Comparison of ENCODE assay signal across 17 cellular contexts in the genomic region with DNA sequence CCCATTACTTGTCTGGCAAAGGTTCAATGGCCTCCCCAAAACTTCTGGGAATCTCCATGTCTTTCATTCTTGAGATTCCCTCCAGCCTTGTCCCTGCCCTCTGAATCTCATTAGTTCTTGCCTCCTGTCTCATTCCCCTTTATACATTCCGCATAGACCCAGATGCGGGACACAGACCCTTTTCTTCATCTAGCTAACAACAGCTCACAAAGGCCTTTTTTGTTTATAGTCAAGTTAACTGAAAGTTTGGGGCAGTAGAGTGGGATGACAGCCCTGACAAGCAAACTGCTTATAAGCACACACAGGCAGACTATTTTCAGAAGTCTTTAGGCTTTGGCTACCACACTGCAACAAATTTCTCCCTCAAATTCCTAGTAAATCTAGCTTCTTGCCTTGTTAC.
"Had no signal": no experiment of that assay in that cellular context is flagged by ENCODE, and none has a peak within 500 bp of the region (broad histone marks: within the 10 kb centered on the region; RNA-seq: fewer than 3 reads in every experiment).

No MANE protein-coding gene starts in this region.

- H3K4me1 ChIP-seq: breast epithelium, gastrocnemius medialis, prostate gland, tibial artery, vagina had no signal

- H3K27me3 Mint-ChIP-seq: activated naive CD8-positive, alpha-beta T cell treated with anti-CD3 and anti-CD28 coated beads for 36 hours; naive thymus-derived CD4-positive, alpha-beta T cell; stimulated activated naive CD8-positive, alpha-beta T cell treated with anti-CD3 and anti-CD28 coated beads, Interleukin-15, Interleukin-2, amounts not matched to agents 100 ng/mL and 50 ng/mL, for 24 hours had no signal

- H3K4me3 ChIP-seq: breast epithelium, gastrocnemius medialis, hepatocyte, prostate gland, tibial artery, vagina had no signal

- H3K4me1 Mint-ChIP-seq: activated naive CD8-positive, alpha-beta T cell treated with anti-CD3 and anti-CD28 coated beads for 36 hours; naive thymus-derived CD4-positive, alpha-beta T cell had no signal

- H3K27ac Mint-ChIP-seq: activated naive CD8-positive, alpha-beta T cell treated with anti-CD3 and anti-CD28 coated beads for 36 hours; stimulated activated naive CD8-positive, alpha-beta T cell treated with anti-CD3 and anti-CD28 coated beads, Interleukin-15, Interleukin-2, amounts not matched to agents 100 ng/mL and 50 ng/mL, for 24 hours; T-helper 2 cell treated with Interferon-gamma antibody and Interleukin-4, amounts not matched to agents 5 μg/mL and 100 μg/mL, for 36 hours had no signal

- H3K27me3 ChIP-seq: breast epithelium, gastrocnemius medialis, hepatocyte, tibial artery, vagina had no signal

- H3K36me3 ChIP-seq: breast epithelium, gastrocnemius medialis, prostate gland, tibial artery, vagina had no signal

- H3K9me3 ChIP-seq: breast epithelium, gastrocnemius medialis, prostate gland, vagina had no signal

- H3K9me3 Mint-ChIP-seq: activated naive CD8-positive, alpha-beta T cell treated with anti-CD3 and anti-CD28 coated beads for 36 hours; stimulated activated naive CD8-positive, alpha-beta T cell treated with anti-CD3 and anti-CD28 coated beads, Interleukin-15, Interleukin-2, amounts not matched to agents 100 ng/mL and 50 ng/mL, for 24 hours; T-helper 2 cell treated with Interferon-gamma antibody and Interleukin-4, amounts not matched to agents 5 μg/mL and 100 μg/mL, for 36 hours had no signal

- DNase-seq: activated CD4-positive, alpha-beta T cell treated with anti-CD3 and anti-CD28 coated beads, Interleukin-2, amount 50 U/mL, for 48 hours; activated CD4-positive, CD25-positive, alpha-beta regulatory T cell treated with anti-CD3 and anti-CD28 coated beads, Interleukin-2, amount 50 U/mL, for 72 hours; activated gamma-delta T cell; activated naive CD8-positive, alpha-beta T cell treated with anti-CD3 and anti-CD28 coated beads for 36 hours; activated T-cell treated with anti-CD3 and anti-CD28 coated beads, Interleukin-2, amount 50 U/mL, for 48 hours; effector CD4-positive, alpha-beta T cell; gastrocnemius medialis; naive thymus-derived CD4-positive, alpha-beta T cell; stimulated activated CD4-positive, alpha-beta T cell treated with anti-CD3 and anti-CD28 coated beads, Interleukin-4, amount 100 ng/mL, for 24 hours; SW 1271; tibial artery had no signal

- H3K4me3 Mint-ChIP-seq: activated naive CD8-positive, alpha-beta T cell treated with anti-CD3 and anti-CD28 coated beads for 36 hours; naive thymus-derived CD4-positive, alpha-beta T cell; stimulated activated naive CD8-positive, alpha-beta T cell treated with anti-CD3 and anti-CD28 coated beads, Interleukin-15, Interleukin-2, amounts not matched to agents 100 ng/mL and 50 ng/mL, for 24 hours; T-helper 2 cell treated with Interferon-gamma antibody and Interleukin-4, amounts not matched to agents 5 μg/mL and 100 μg/mL, for 36 hours had no signal

- H3K36me3 Mint-ChIP-seq: activated naive CD8-positive, alpha-beta T cell treated with anti-CD3 and anti-CD28 coated beads for 36 hours; naive thymus-derived CD4-positive, alpha-beta T cell had no signal
